ENCODE assay signal across 18 cellular contexts in the genomic region with DNA sequence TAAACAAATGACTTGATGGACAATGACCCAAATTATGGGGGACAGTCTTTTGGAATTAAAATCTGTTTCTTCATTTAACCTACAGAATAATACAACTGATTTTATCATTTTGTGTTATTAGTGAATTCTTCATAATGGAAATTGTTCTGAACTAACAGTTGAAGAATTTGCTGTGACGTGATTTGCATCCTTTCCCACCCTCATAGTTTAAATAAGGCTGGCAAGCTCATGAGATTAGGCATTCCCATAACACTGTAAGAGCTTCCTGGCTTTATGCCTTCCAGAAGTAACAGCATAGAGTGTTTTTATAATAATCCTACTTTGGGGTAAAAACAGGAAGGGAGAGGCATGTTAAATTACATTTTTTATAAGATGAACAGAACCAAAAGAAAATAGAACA.
DNase-seq lines count a peak whose midpoint lies in the region; ATAC-seq and TF ChIP-seq lines count a peak whose summit lies in the region.
"Had no signal": no experiment of that assay in that cellular context is flagged by ENCODE, and none has a peak within 500 bp of the region (broad histone marks: within the 10 kb centered on the region; RNA-seq: fewer than 3 reads in every experiment).

No MANE protein-coding gene starts in this region.

- no peaks in the 10 kb centered on the region for H3K27me3 ChIP-seq in mammary epithelial cell (ENCODE audit: insufficient read depth, low read length)
- H3K27me3 ChIP-seq: upper lobe of left lung had no signal

- WGBS in mammary epithelial cell (ENCODE audit: low coverage, missing lambda C conversion rate) = 56% methylated on average over 1 of the region's 1 CpG

- DNase-seq in AG04449 (ENCODE audit: low read depth, low spot score) = peak; percentile 88
- DNase-seq in HCEC 1CT = peak; percentile 61
- DNase-seq in mammary epithelial cell = peak; percentile 28
- peak; percentile 85 for DNase-seq in glomerular endothelial cell (ENCODE audit: extremely low read depth, low read depth, low spot score)
- no peak for DNase-seq in OCI-LY7 (ENCODE audit: low spot score)
- DNase-seq in T-cell = no peak
- DNase-seq: activated CD4-positive, alpha-beta T cell treated with anti-CD3 and anti-CD28 coated beads for 4 hours; COR-L47; kidney glomerular epithelial cell; NCI-H1436; NCI-H446 treated with DMSO at 0.1 percent for 48 hours; stimulated activated naive CD4-positive, alpha-beta T cell; upper lobe of left lung had no signal

- H3K4me3 ChIP-seq in AG04449 (ENCODE audit: low read depth, low read length) = no peak overlapping the region
- H3K4me3 ChIP-seq in mammary epithelial cell (replicated peaks in 1 of 3; ENCODE audit: insufficient read depth in 1 of 3, low read depth in 2 of 3, low read length in 3 of 3) = no peak overlapping the region
- no peak overlapping the region for H3K4me3 ChIP-seq in OCI-LY7 (ENCODE audit: low read depth, low read length, poor library complexity, severe bottlenecking)
- H3K4me3 ChIP-seq: upper lobe of left lung had no signal

- peaks cover 0 to 9% (median 0%) of the 10 kb centered on the region in 3 donors for H3K4me1 Mint-ChIP-seq in T-cell
- H3K4me1 Mint-ChIP-seq: central memory CD8-positive, alpha-beta T cell had no signal

- H3K27ac Mint-ChIP-seq in T-cell = no peak overlapping the region
- H3K27ac Mint-ChIP-seq: activated naive CD4-positive, alpha-beta T cell treated with anti-CD3 and anti-CD28 coated beads, Interleukin-2, amount 50 U/mL, for 72 hours had no signal

- BruUV-seq in mammary epithelial cell (replicated peaks; lab: Mats Ljungman, UMichigan) (no TSS peak), OCI-LY7 (replicated peaks; lab: Mats Ljungman, UMichigan) (no TSS peak)

- H3K4me3 Mint-ChIP-seq in T-cell = no peak overlapping the region
- H3K4me3 Mint-ChIP-seq: central memory CD8-positive, alpha-beta T cell had no signal

- H3K79me2 ChIP-seq in mammary epithelial cell (ENCODE audit: insufficient read depth, low read length) = no peaks in the 10 kb centered on the region
- no peaks in the 10 kb centered on the region for H3K79me2 ChIP-seq in OCI-LY7 (ENCODE audit: insufficient read depth, low read depth, low read length)

- H3K36me3 Mint-ChIP-seq in T-cell = no peaks in the 10 kb centered on the region
- H3K36me3 Mint-ChIP-seq: activated naive CD4-positive, alpha-beta T cell treated with anti-CD3 and anti-CD28 coated beads, Interleukin-2, amount 50 U/mL, for 72 hours had no signal

- POLR2A ChIA-PET in AG04449 (lab: Yijun Ruan, JAX) (no interaction called here), OCI-LY7 (lab: Charles Lee) (interaction anchor here (0.7 kb wide), 1 partner anchor 489 kb away, joined by 3 read pairs; no protein-coding TSS in a partner anchor), T-cell (lab: Charles Lee) (interaction anchor here in 1 of 2 donors (0.6 kb wide), 1 partner anchor 1281 kb away, joined by 4 read pairs; no protein-coding TSS in a partner anchor)

- no peaks in the 10 kb centered on the region for H3K9me3 ChIP-seq in mammary epithelial cell (replicated peaks; ENCODE audit: insufficient read depth, low read length)
- no peaks in the 10 kb centered on the region for H3K9me3 ChIP-seq in OCI-LY7 (ENCODE audit: low read length)
- H3K9me3 ChIP-seq: upper lobe of left lung had no signal

- peaks cover 36% of the 10 kb centered on the region for H3K4me1 ChIP-seq in mammary epithelial cell (ENCODE audit: insufficient read depth, low read length)
- no peaks in the 10 kb centered on the region for H3K4me1 ChIP-seq in OCI-LY7 (ENCODE audit: insufficient read depth, low read length, poor library complexity, severe bottlenecking)

- in situ Hi-C loops in mammary epithelial cell (cut with MboI; ENCODE audit: low sequenced_read_pairs in 2 of 2) = no loop called here

- TF ChIP-seq CTCF in AG04449 (IDR thresholded peaks at IDR 0.05; ENCODE audit: insufficient read depth, low read length, missing control alignments) = no peak
- no peak for TF ChIP-seq CTCF in mammary epithelial cell (conservative IDR thresholded peaks at IDR 0.05 in 1 of 2, IDR thresholded peaks at IDR 0.05 in 1 of 2; ENCODE audit: extremely low read depth in 1 of 2, insufficient read depth in 1 of 2, low read depth in 1 of 2, low read length in 2 of 2)
- TF ChIP-seq CTCF in OCI-LY7 (conservative IDR thresholded peaks at IDR 0.05; ENCODE audit: low read length) = no peak

- H2AFZ ChIP-seq in mammary epithelial cell (ENCODE audit: low read depth, low read length) (peak overlapping the region; percentile 58), OCI-LY7 (ENCODE audit: low read length) (no peak overlapping the region)

- intact Hi-C loops in mammary epithelial cell (cut with micrococcal nuclease) (loop anchor here (5.0 kb wide), 1 partner anchor 287 kb away; a partner anchor contains a TSS), OCI-LY7 (cut with micrococcal nuclease; ENCODE audit: unreplicated experiment) (no loop called here)

- H4K20me1 ChIP-seq in mammary epithelial cell (ENCODE audit: insufficient read depth, low read length) (no peaks in the 10 kb centered on the region), OCI-LY7 (ENCODE audit: insufficient read depth, low read length) (no peaks in the 10 kb centered on the region)

- H3K27me3 Mint-ChIP-seq in T-cell = peaks cover 3 to 4% of the 10 kb centered on the region in 2 donors

- H3K36me3 ChIP-seq in mammary epithelial cell (ENCODE audit: insufficient read depth, low read length) (no peaks in the 10 kb centered on the region), OCI-LY7 (ENCODE audit: insufficient read depth, low read length) (no peaks in the 10 kb centered on the region)
- H3K36me3 ChIP-seq: upper lobe of left lung had no signal

- dilution Hi-C loops in mammary epithelial cell (cut with HindIII; ENCODE audit: low sequenced_read_pairs) = no loop called here

- H3K27ac ChIP-seq in mammary epithelial cell (ENCODE audit: insufficient read depth, low read depth, low read length) (peak overlapping the region; percentile 99), OCI-LY7 (ENCODE audit: low read depth, low read length, poor library complexity, severe bottlenecking) (no peak overlapping the region)
- H3K27ac ChIP-seq: KMS-11, upper lobe of left lung had no signal

- CTCF ChIA-PET in AG04449 (lab: Yijun Ruan, JAX) (interaction anchor here (1.2 kb wide), 1 partner anchor 241 kb away, joined by 3 read pairs; no protein-coding TSS in a partner anchor), mammary epithelial cell (lab: Charles Lee; ENCODE audit: low non-redundant PET) (no interaction called here), OCI-LY7 (lab: Charles Lee; ENCODE audit: unreplicated experiment) (no interaction called here), T-cell (lab: Charles Lee) (no interaction called here)

- H3K4me2 ChIP-seq in mammary epithelial cell (ENCODE audit: insufficient read depth, low read depth, low read length) (no peak overlapping the region), OCI-LY7 (ENCODE audit: low read length) (no peak overlapping the region)
- H3K4me2 ChIP-seq: KMS-11 had no signal

- no peak for ATAC-seq in HG02678 (IDR thresholded peaks at IDR 0.05; ENCODE audit: unreplicated experiment)
- no peak for ATAC-seq in SK-N-SH treated with all-trans-retinoic acid at 6 μM for 48 hours
- no peak for ATAC-seq in T-cell (replicated peaks in 1 of 4)
- ATAC-seq: activated naive CD4-positive, alpha-beta T cell treated with anti-CD3 and anti-CD28 coated beads, Interleukin-2, amount 50 U/mL, for 72 hours had no signal

- no peaks in the 10 kb centered on the region for H3K9me3 Mint-ChIP-seq in T-cell
- H3K9me3 Mint-ChIP-seq: activated naive CD4-positive, alpha-beta T cell treated with anti-CD3 and anti-CD28 coated beads, Interleukin-2, amount 50 U/mL, for 72 hours; central memory CD8-positive, alpha-beta T cell had no signal

- H3K9ac ChIP-seq in mammary epithelial cell (ENCODE audit: insufficient read depth, low read length) = no peak overlapping the region
- H3K9ac ChIP-seq: KMS-11 had no signal

- no peaks in the 10 kb centered on the region for H3K9me2 ChIP-seq in OCI-LY7 (ENCODE audit: insufficient read depth, low read length)

TF ChIP-seq in SK-N-SH treated with all-trans-retinoic acid at 6 μM for 48 hours, 23 proteins besides CTCF, POLR2A, EP300 and RAD21:
- TF ChIP-seq ZFP3 (CRISPR knock-in tag; IDR thresholded peaks at IDR 0.05) (no peak), ESRRG (CRISPR knock-in tag; IDR thresholded peaks at IDR 0.05) (no peak)

Comparison
In these comparisons a context has a peak if more than half of its experiments do, and no peak if none do; other contexts are left out.
1. DNase-seq: peak in AG04449 (single experiment), HCEC 1CT (single experiment), mammary epithelial cell (single experiment) and glomerular endothelial cell (single experiment); none in OCI-LY7 (single experiment) and T-cell (0 of 34).